In genomic region chr21:42836767-42837301, GRCh38 we compare ENCODE assay signal across 13 cellular contexts. TPM values are rescaled to one million over a fixed set of nuclear protein-coding genes. Genes with fewer than 3 reads are reported as not detected.
DNase-seq lines count a peak whose midpoint lies in the region; ATAC-seq and TF ChIP-seq lines count a peak whose summit lies in the region.
"Had no signal": no experiment of that assay in that cellular context is flagged by ENCODE, and none has a peak within 500 bp of the region (broad histone marks: within the 10 kb centered on the region; RNA-seq: fewer than 3 reads in every experiment).

No MANE protein-coding gene starts in this region.

- no peak for TF ChIP-seq CTCF in activated CD8-positive, alpha-beta T cell treated with anti-CD3 and anti-CD28 coated beads for 36 hours (IDR thresholded peaks at IDR 0.05)
- TF ChIP-seq CTCF in coronary artery (IDR thresholded peaks at IDR 0.05), result no peak

- peaks cover 2% of the 10 kb centered on the region for H3K9me3 Mint-ChIP-seq in activated CD8-positive, alpha-beta T cell treated with anti-CD3 and anti-CD28 coated beads, Interleukin-2, amount 10 ng/mL, durations not matched to agents 7 days and 5 days (ENCODE audit: insufficient read depth)
- no peaks in the 10 kb centered on the region for H3K9me3 Mint-ChIP-seq in activated CD8-positive, alpha-beta T cell treated with anti-CD3 and anti-CD28 coated beads for 36 hours

- DNase-seq in activated CD8-positive, alpha-beta T cell treated with anti-CD3 and anti-CD28 coated beads, Interleukin-2, amount 10 ng/mL, durations not matched to agents 7 days and 5 days, result peak; percentile 19
- DNase-seq in activated CD8-positive, alpha-beta T cell treated with anti-CD3 and anti-CD28 coated beads for 36 hours, result no peak
- DNase-seq in Karpas-422 (peak; percentile 70), coronary artery (ENCODE audit: low spot score) (peak; percentile 43), posterior vena cava (ENCODE audit: low spot score) (peak; percentile 69), hypothalamus (lab: John Stamatoyannopoulos, UW) (no peak), MV-4-11 (lab: John Stamatoyannopoulos, UW) (no peak)
- DNase-seq: COR-L47; GF-D8; NCI-H1930; NCI-H526; stimulated activated CD4-positive, alpha-beta T cell treated with anti-CD3 and anti-CD28 coated beads, Interleukin-15, amount 100 ng/mL, for 24 hours had no signal

- H3K4me3 ChIP-seq in Karpas-422 (ENCODE audit: low read length), result no peak overlapping the region
- H3K4me3 ChIP-seq in coronary artery, result no peak overlapping the region

- peaks cover 12% of the 10 kb centered on the region for H3K36me3 Mint-ChIP-seq in activated CD8-positive, alpha-beta T cell treated with anti-CD3 and anti-CD28 coated beads, Interleukin-2, amount 10 ng/mL, durations not matched to agents 7 days and 5 days (ENCODE audit: low read depth)
- H3K36me3 Mint-ChIP-seq in activated CD8-positive, alpha-beta T cell treated with anti-CD3 and anti-CD28 coated beads for 36 hours (ENCODE audit: low read depth), result peaks cover 8% of the 10 kb centered on the region

- POLR2A ChIA-PET in activated CD8-positive, alpha-beta T cell treated with anti-CD3 and anti-CD28 coated beads, Interleukin-2, amount 10 ng/mL, durations not matched to agents 7 days and 5 days (lab: Charles Lee), result no interaction called here
- POLR2A ChIA-PET in activated CD8-positive, alpha-beta T cell treated with anti-CD3 and anti-CD28 coated beads for 36 hours (lab: Charles Lee), result interaction anchor here (0.8 kb wide), 1 partner anchor 8 kb away, joined by 3 read pairs; no protein-coding TSS in a partner anchor

- peaks cover 25% of the 10 kb centered on the region for H3K4me1 Mint-ChIP-seq in activated CD8-positive, alpha-beta T cell treated with anti-CD3 and anti-CD28 coated beads, Interleukin-2, amount 10 ng/mL, durations not matched to agents 7 days and 5 days (ENCODE audit: low read depth)
- H3K4me1 Mint-ChIP-seq in activated CD8-positive, alpha-beta T cell treated with anti-CD3 and anti-CD28 coated beads for 36 hours (ENCODE audit: low read depth), result peaks cover 24% of the 10 kb centered on the region

- H3K9ac ChIP-seq in Karpas-422 (ENCODE audit: low read length), result no peak overlapping the region

- ATAC-seq in activated CD8-positive, alpha-beta T cell treated with anti-CD3 and anti-CD28 coated beads, Interleukin-2, amount 10 ng/mL, durations not matched to agents 7 days and 5 days, result no peak
- no peak for ATAC-seq in activated CD8-positive, alpha-beta T cell treated with anti-CD3 and anti-CD28 coated beads for 36 hours
- no peak for ATAC-seq in HG02763 (IDR thresholded peaks at IDR 0.05; ENCODE audit: unreplicated experiment)

- intact Hi-C loops in activated CD8-positive, alpha-beta T cell treated with anti-CD3 and anti-CD28 coated beads for 36 hours (cut with micrococcal nuclease), result no loop called here
- intact Hi-C loops in posterior vena cava (cut with DNase I), result loop anchor here in 1 of 2 donors (1.0 kb wide), 1 partner anchor 28 kb away; no protein-coding TSS in a partner anchor

- H3K27me3 ChIP-seq in Karpas-422 (ENCODE audit: low read length), result no peaks in the 10 kb centered on the region

- peaks cover 19% of the 10 kb centered on the region for H4K20me1 ChIP-seq in Karpas-422 (ENCODE audit: insufficient read depth, low read depth, low read length)

- no peaks in the 10 kb centered on the region for H3K9me2 ChIP-seq in Karpas-422 (replicated peaks; ENCODE audit: insufficient read depth, low read length)

- H3K4me2 ChIP-seq in Karpas-422 (ENCODE audit: low read depth, low read length, poor library complexity, severe bottlenecking), result no peak overlapping the region

- H3K9me3 ChIP-seq in Karpas-422 (ENCODE audit: low read length), result no peaks in the 10 kb centered on the region

- H3K4me1 ChIP-seq in Karpas-422 (ENCODE audit: low read length), result no peaks in the 10 kb centered on the region

- H3K27me3 Mint-ChIP-seq in activated CD8-positive, alpha-beta T cell treated with anti-CD3 and anti-CD28 coated beads, Interleukin-2, amount 10 ng/mL, durations not matched to agents 7 days and 5 days (ENCODE audit: low read depth), result peaks cover under 1% of the 10 kb centered on the region
- H3K27me3 Mint-ChIP-seq in activated CD8-positive, alpha-beta T cell treated with anti-CD3 and anti-CD28 coated beads for 36 hours, result no peaks in the 10 kb centered on the region

- H3K27ac ChIP-seq in Karpas-422 (ENCODE audit: low read length), result no peak overlapping the region
- H3K27ac ChIP-seq in coronary artery, result no peak overlapping the region

- H3K79me2 ChIP-seq in Karpas-422 (ENCODE audit: low read length), result no peaks in the 10 kb centered on the region

- H3K27ac Mint-ChIP-seq in activated CD8-positive, alpha-beta T cell treated with anti-CD3 and anti-CD28 coated beads, Interleukin-2, amount 10 ng/mL, durations not matched to agents 7 days and 5 days, result no peak overlapping the region
- H3K27ac Mint-ChIP-seq in activated CD8-positive, alpha-beta T cell treated with anti-CD3 and anti-CD28 coated beads for 36 hours, result no peak overlapping the region

- CTCF ChIA-PET in activated CD8-positive, alpha-beta T cell treated with anti-CD3 and anti-CD28 coated beads, Interleukin-2, amount 10 ng/mL, durations not matched to agents 7 days and 5 days (lab: Charles Lee), result no interaction called here
- CTCF ChIA-PET in activated CD8-positive, alpha-beta T cell treated with anti-CD3 and anti-CD28 coated beads for 36 hours (lab: Charles Lee), result no interaction called here

- H3K36me3 ChIP-seq in Karpas-422 (ENCODE audit: insufficient read depth, low read length), result peaks cover 20% of the 10 kb centered on the region

- no peak overlapping the region for H3K4me3 Mint-ChIP-seq in activated CD8-positive, alpha-beta T cell treated with anti-CD3 and anti-CD28 coated beads, Interleukin-2, amount 10 ng/mL, durations not matched to agents 7 days and 5 days
- no peak overlapping the region for H3K4me3 Mint-ChIP-seq in activated CD8-positive, alpha-beta T cell treated with anti-CD3 and anti-CD28 coated beads for 36 hours

- H2AFZ ChIP-seq in Karpas-422 (ENCODE audit: low read length), result no peak overlapping the region

RNA-seq across cellular contexts. Expression of gene WDR4, which starts 42.5 kb away (rescaled TPM):
- total RNA-seq in activated CD8-positive, alpha-beta T cell treated with anti-CD3 and anti-CD28 coated beads, Interleukin-2, amount 10 ng/mL, durations not matched to agents 7 days and 5 days, result 10 to 100 TPM; 35.6 to 40.9 TPM
- total RNA-seq in activated CD8-positive, alpha-beta T cell treated with anti-CD3 and anti-CD28 coated beads for 36 hours, result 10 to 100 TPM; 49.8 to 53.5 TPM
- total RNA-seq in Karpas-422 (2014; rRNA removed; shearing (Covaris generic); ENCODE audit: low replicate concordance), result 15.3 and 24.9 TPM in 2 replicates
- 10 to 100 TPM; 12.1 to 13.4 TPM for total RNA-seq in posterior vena cava

RNA-seq across cellular contexts. Expression of gene NDUFV3, which starts 56.3 kb away (rescaled TPM):
- 10 to 100 TPM; 27.7 to 28.1 TPM for total RNA-seq in activated CD8-positive, alpha-beta T cell treated with anti-CD3 and anti-CD28 coated beads, Interleukin-2, amount 10 ng/mL, durations not matched to agents 7 days and 5 days
- total RNA-seq in activated CD8-positive, alpha-beta T cell treated with anti-CD3 and anti-CD28 coated beads for 36 hours, result 10 to 100 TPM; 29.0 to 29.8 TPM
- total RNA-seq in Karpas-422 (2014; rRNA removed; shearing (Covaris generic); ENCODE audit: low replicate concordance), result 10.7 and 21.0 TPM in 2 replicates
- total RNA-seq in posterior vena cava, result 10 to 100 TPM; 26.1 to 39.0 TPM

Comparison
In these comparisons a context has a peak if more than half of its experiments do, and no peak if none do; other contexts are left out.
1. DNase-seq: peak in activated CD8-positive, alpha-beta T cell treated with anti-CD3 and anti-CD28 coated beads, Interleukin-2, amount 10 ng/mL, durations not matched to agents 7 days and 5 days (single experiment), Karpas-422 (single experiment), coronary artery (single experiment) and posterior vena cava (single experiment); none in activated CD8-positive, alpha-beta T cell treated with anti-CD3 and anti-CD28 coated beads for 36 hours (single experiment), hypothalamus (0 of 51) and MV-4-11 (single experiment).